In the genomic region with DNA sequence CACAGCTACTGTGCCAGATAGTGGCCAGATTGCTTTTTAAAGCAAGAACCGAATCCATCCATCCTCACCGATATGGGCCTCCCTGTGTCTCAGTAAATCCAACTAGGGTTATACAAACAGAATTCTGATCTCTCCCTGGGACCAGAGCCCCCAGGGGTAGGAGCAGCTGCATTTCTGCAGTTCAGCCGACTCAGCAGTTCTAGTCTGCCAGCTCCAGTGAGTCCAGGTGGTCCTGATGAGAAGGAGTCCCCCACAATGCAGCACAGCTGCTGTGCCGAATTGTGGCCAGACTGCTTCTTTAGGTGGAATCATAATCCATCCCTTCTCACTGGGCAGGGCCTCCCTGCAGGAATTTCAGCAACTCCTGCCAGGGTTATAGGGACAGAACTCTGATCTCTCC, we compare ENCODE assay signal across 21 cellular contexts.
"Had no signal": no experiment of that assay in that cellular context is flagged by ENCODE, and none has a peak within 500 bp of the region (broad histone marks: within the 10 kb centered on the region; RNA-seq: fewer than 3 reads in every experiment).

No MANE protein-coding gene starts in this region.

- H3K4me2 ChIP-seq: KMS-11 had no signal

- H3K27ac ChIP-seq: KMS-11, RWPE1, SK-N-MC had no signal

- H3K9ac ChIP-seq: KMS-11 had no signal

- DNase-seq: Kasumi-1, MM.1S, NCI-H1092 treated with DMSO at 0.1 percent for 48 hours, NCI-H1436, NCI-H187, NCI-H2029, NCI-H2081 treated with DMSO at 0.1 percent for 48 hours, NCI-H2171, NCI-H226, NCI-H446, NCI-H510A, NCI-H524 treated with DMSO at 0.1 percent for 48 hours, NCI-H69, NCI-H774, PC-3, SHP77 had no signal

- FAIRE-seq: K562 had no signal

- H3K4me3 ChIP-seq: K562, SK-N-MC had no signal

- ATAC-seq: K562, Panc1, PC-3 had no signal
